9 cellular contexts compared by ENCODE assay signal in the genomic region with DNA sequence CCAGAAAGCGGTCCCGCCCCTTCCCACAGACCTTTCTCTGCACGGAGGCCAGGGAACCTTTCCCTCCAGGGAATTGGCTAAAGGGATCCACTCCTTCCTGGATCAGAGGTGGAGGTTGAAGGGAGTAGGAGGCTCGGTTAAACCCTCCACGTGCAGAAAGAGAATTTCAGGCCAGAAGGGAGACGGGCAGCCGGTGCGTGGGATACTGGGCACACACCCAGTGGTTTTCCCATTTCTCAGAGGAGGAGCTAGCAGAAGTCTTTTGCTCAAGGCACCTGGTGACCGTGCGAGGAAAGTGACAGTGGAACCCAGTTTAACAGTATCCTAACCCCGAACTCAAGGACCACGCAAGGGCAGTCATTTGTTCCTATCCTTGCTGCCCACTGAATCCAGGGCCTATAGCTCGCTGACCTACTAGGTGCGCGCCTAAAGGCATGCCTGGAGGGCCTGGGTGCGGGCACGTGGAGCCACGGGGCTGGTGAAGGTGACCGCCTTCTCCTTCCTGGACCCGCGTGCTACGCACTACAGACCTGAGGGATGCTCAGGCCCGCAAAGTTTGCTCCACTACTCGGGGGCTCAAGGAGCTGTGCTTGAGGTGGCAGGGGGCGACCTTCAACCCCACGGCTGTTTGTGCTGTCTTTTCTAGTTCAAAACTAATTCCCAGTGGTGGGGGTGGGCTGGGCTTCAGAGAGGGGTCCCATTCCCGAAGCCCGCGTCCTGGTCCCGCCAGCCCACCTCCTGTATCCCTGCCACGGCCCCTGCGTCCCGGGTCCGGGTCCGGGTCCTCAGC. TPM values are rescaled to one million over a fixed set of nuclear protein-coding genes. Genes with fewer than 3 reads are reported as not detected.
DNase-seq lines count a peak whose midpoint lies in the region; ATAC-seq and TF ChIP-seq lines count a peak whose summit lies in the region.
"Had no signal": no experiment of that assay in that cellular context is flagged by ENCODE, and none has a peak within 500 bp of the region (broad histone marks: within the 10 kb centered on the region; RNA-seq: fewer than 3 reads in every experiment).

No MANE protein-coding gene starts in this region.

- H3K27ac ChIP-seq in left ventricle myocardium inferior (replicated peaks) (no peak overlapping the region), heart right ventricle (no peak overlapping the region), breast epithelium (no peak overlapping the region), mesodermal cell (ENCODE audit: low read depth, low read length, severe bottlenecking) (no peak overlapping the region)

- H3K27me3 ChIP-seq in left ventricle myocardium inferior (ENCODE audit: low read depth) (peaks cover 47% of the 10 kb centered on the region), heart right ventricle (peaks cover 0 to 54% (median 37%) of the 10 kb centered on the region in 7 donors), breast epithelium (peaks cover 0 to 48% of the 10 kb centered on the region in 2 donors)

- H3K4me1 ChIP-seq in left ventricle myocardium inferior (peaks cover 9% of the 10 kb centered on the region), heart right ventricle (peaks cover 0 to 10% (median 6%) of the 10 kb centered on the region in 9 donors), breast epithelium (no peaks in the 10 kb centered on the region), mesodermal cell (ENCODE audit: control insufficient read depth, insufficient read depth, low read length, poor library complexity, severe bottlenecking) (peaks cover 4% of the 10 kb centered on the region)

- DNase-seq in left ventricle myocardium inferior (no peak), heart right ventricle (no peak), breast epithelium (ENCODE audit: low spot score in 2 of 2) (no peak), NAMALWA (ENCODE audit: low spot score) (no peak), NCI-H226 (no peak)

- no peak for ATAC-seq in heart right ventricle
- no peak for ATAC-seq in HG03025 (IDR thresholded peaks at IDR 0.05; ENCODE audit: low FRiP score, unreplicated experiment)
- ATAC-seq in GM19467 (IDR thresholded peaks at IDR 0.05; ENCODE audit: unreplicated experiment): no peak

- TF ChIP-seq CTCF in left ventricle myocardium inferior (IDR thresholded peaks at IDR 0.05; ENCODE audit: borderline replicate concordance): no peak
- no peak for TF ChIP-seq CTCF in heart right ventricle (IDR thresholded peaks at IDR 0.05)
- no peak for TF ChIP-seq CTCF in breast epithelium (IDR thresholded peaks at IDR 0.05)

- 47 to 50% methylated on average over 31 to 35 of the region's 35 CpGs for WGBS in heart right ventricle, 2 donors
- 47 to 81% methylated on average over 6 to 13 of the region's 35 CpGs for WGBS in mesodermal cell (ENCODE audit: insufficient coverage in 2 of 2), 2 experiments

- H3K9me3 ChIP-seq in left ventricle myocardium inferior (replicated peaks): no peaks in the 10 kb centered on the region
- no peaks in the 10 kb centered on the region for H3K9me3 ChIP-seq in heart right ventricle
- H3K9me3 ChIP-seq in breast epithelium: no peaks in the 10 kb centered on the region
- no peaks in the 10 kb centered on the region for H3K9me3 ChIP-seq in mesodermal cell (ENCODE audit: control insufficient read depth, low read length)

- H3K4me3 ChIP-seq in left ventricle myocardium inferior: peak overlapping the region; percentile 41
- peak overlapping the region in 4 of 10 donors; percentile 14 to 28 (median 26) for H3K4me3 ChIP-seq in heart right ventricle
- peak overlapping the region; percentile 17 to 47 (median 38) for H3K4me3 ChIP-seq in breast epithelium
- H3K4me3 ChIP-seq in mesodermal cell (ENCODE audit: extremely low read depth, insufficient read depth, low read length, poor library complexity, severe bottlenecking): peak overlapping the region; percentile 23

- no peak for TF ChIP-seq POLR2A in breast epithelium (IDR thresholded peaks at IDR 0.05)

- intact Hi-C loops in left ventricle myocardium inferior (cut with micrococcal nuclease) (no loop called here), heart right ventricle (cut with DNase I) (no loop called here), breast epithelium (cut with DNase I; ENCODE audit: low total_unique reads) (no loop called here)

- H3K36me3 ChIP-seq in left ventricle myocardium inferior (no peaks in the 10 kb centered on the region), heart right ventricle (no peaks in the 10 kb centered on the region), breast epithelium (no peaks in the 10 kb centered on the region), mesodermal cell (ENCODE audit: control insufficient read depth, insufficient read depth, low read length) (no peaks in the 10 kb centered on the region)

RNA-seq across cellular contexts. Expression of a gene that starts 0.6 kb away (rescaled TPM):
- total RNA-seq in left ventricle myocardium inferior (0.27 TPM), heart right ventricle (under 1 TPM in 9 of 10 donors, not detected in 1; 0.11 to 0.59 (median 0.22) TPM), breast epithelium (10 to 100 TPM in 1 of 3 donors, 1 to 10 TPM in 2; 4.6 to 41.0 (median 5.7) TPM)
- polyA plus RNA-seq in heart right ventricle: under 1 TPM in 1 of 2 donors, not detected in 1; 0.01 TPM
- polyA plus RNA-seq in mesodermal cell (2013, experiment 1 of 2): 10.5 TPM
- 9.7 TPM for polyA plus RNA-seq in mesodermal cell (2013, experiment 2 of 2)
- total RNA-seq: NCI-H460 had no signal
